In the genomic region with DNA sequence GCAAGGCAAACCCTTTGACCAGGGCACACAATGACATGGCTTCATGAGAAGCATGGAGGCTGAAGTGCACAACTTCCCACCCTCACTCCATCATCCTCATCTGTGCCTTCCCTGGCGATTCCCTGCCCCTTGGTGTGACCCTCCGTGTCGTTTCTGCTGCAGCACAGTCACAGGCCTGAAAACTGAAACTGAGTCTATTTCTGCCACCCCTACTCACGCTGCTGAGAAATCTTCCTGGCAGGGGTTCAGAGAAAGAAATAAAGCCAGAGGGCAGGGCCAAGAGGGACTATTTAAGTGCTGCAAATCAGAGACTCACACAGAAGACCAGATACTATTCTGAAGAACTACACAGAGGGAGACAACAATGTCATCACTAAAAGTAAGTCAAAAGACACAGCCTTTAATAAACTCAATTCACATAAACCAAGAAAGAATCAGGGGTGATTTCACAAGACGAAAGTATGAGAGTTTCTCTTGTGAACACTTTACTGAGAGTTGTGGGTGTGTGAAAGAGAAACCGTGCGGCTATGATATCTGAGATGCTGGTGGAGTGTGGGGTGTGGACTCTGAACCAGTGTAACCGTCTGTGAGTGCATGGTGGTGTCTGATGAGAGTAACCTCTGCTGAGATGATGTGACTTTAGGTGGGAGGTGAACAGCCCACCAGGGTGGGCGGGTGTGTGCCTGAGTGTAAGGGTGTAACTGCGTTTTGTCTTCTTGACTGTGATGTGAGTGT, we compare ENCODE assay signal across 10 cellular contexts. TPM values are rescaled to one million over a fixed set of nuclear protein-coding genes. Genes with fewer than 3 reads are reported as not detected.
DNase-seq lines count a peak whose midpoint lies in the region; ATAC-seq and TF ChIP-seq lines count a peak whose summit lies in the region.
"Had no signal": no experiment of that assay in that cellular context is flagged by ENCODE, and none has a peak within 500 bp of the region (broad histone marks: within the 10 kb centered on the region; RNA-seq: fewer than 3 reads in every experiment).

No MANE protein-coding gene starts in this region.

- H3K36me3 ChIP-seq in SK-N-SH (replicated peaks in 1 of 2; ENCODE audit: control insufficient read depth in 1 of 2, insufficient read depth in 2 of 2, low read length in 1 of 2): no peaks in the 10 kb centered on the region
- H3K36me3 ChIP-seq: cardiac muscle cell had no signal

- H3F3A ChIP-seq in SK-N-SH (replicated peaks; ENCODE audit: insufficient read depth): no peaks in the 10 kb centered on the region

- H3K36me3 Mint-ChIP-seq in activated naive CD8-positive, alpha-beta T cell treated with anti-CD3 and anti-CD28 coated beads, Interleukin-2, amount 10 ng/mL, durations not matched to agents 7 days and 5 days: peaks cover 2% of the 10 kb centered on the region

- peaks cover 38% of the 10 kb centered on the region for H3K4me1 Mint-ChIP-seq in activated naive CD8-positive, alpha-beta T cell treated with anti-CD3 and anti-CD28 coated beads, Interleukin-2, amount 10 ng/mL, durations not matched to agents 7 days and 5 days

- H3K9ac ChIP-seq in SK-N-SH: no peak overlapping the region

- H3K4me1 ChIP-seq in SK-N-SH (ENCODE audit: control insufficient read depth in 1 of 2, insufficient read depth in 2 of 2, low read depth in 1 of 2, low read length in 1 of 2): no peaks in the 10 kb centered on the region

- H3K27me3 Mint-ChIP-seq in activated naive CD8-positive, alpha-beta T cell treated with anti-CD3 and anti-CD28 coated beads, Interleukin-2, amount 10 ng/mL, durations not matched to agents 7 days and 5 days: peaks cover 4% of the 10 kb centered on the region

- H2AFZ ChIP-seq in SK-N-SH (ENCODE audit: low read depth): no peak overlapping the region

- no peaks in the 10 kb centered on the region for H3K9me2 ChIP-seq in SK-N-SH

- WGBS in SK-N-SH (ENCODE audit: low lambda C conversion rate): 19% methylated on average over 10 of the region's 10 CpGs

- no peak for ATAC-seq in SK-N-SH treated with all-trans-retinoic acid at 6 μM for 48 hours
- peak; percentile 54 for ATAC-seq in HG03378 (IDR thresholded peaks at IDR 0.05; ENCODE audit: unreplicated experiment)
- ATAC-seq in activated naive CD8-positive, alpha-beta T cell treated with anti-CD3 and anti-CD28 coated beads, Interleukin-2, amount 10 ng/mL, durations not matched to agents 7 days and 5 days (ENCODE audit: low read depth): no peak

- no peaks in the 10 kb centered on the region for H3K79me2 ChIP-seq in SK-N-SH (ENCODE audit: insufficient read depth)

- no peak overlapping the region for H3K4me3 ChIP-seq in SK-N-SH (ENCODE audit: low read depth in 2 of 2, low read length in 1 of 2)
- H3K4me3 ChIP-seq: cardiac muscle cell had no signal

- no peaks in the 10 kb centered on the region; the same call in 1 of the 2 replicates for H3K27me3 ChIP-seq in SK-N-SH (ENCODE audit: insufficient read depth)
- H3K27me3 ChIP-seq: cardiac muscle cell had no signal

- no peaks in the 10 kb centered on the region for H3K9me3 ChIP-seq in SK-N-SH

- TF ChIP-seq CTCF in SK-N-SH (IDR thresholded peaks at IDR 0.05): no peak

- CTCF ChIA-PET in SK-N-SH (lab: Yijun Ruan, JAX): no interaction called here

- H3K4me2 ChIP-seq in SK-N-SH: peak overlapping the region; percentile 30; the same call in 1 of the 2 replicates

- TF ChIP-seq EP300 in SK-N-SH (IDR thresholded peaks at IDR 0.05; ENCODE audit: borderline replicate concordance in 1 of 2, low read depth in 1 of 2, low read length in 1 of 2): no peak

- DNase-seq in SK-N-SH: no peak
- DNase-seq in activated naive CD8-positive, alpha-beta T cell treated with anti-CD3 and anti-CD28 coated beads, Interleukin-2, amount 10 ng/mL, durations not matched to agents 7 days and 5 days: no peak
- peak; percentile 68 for DNase-seq in stimulated activated CD8-positive, alpha-beta memory T cell treated with anti-CD3 and anti-CD28 coated beads, Interleukin-4, amount 100 ng/mL, for 48 hours
- no peak for DNase-seq in H4 (ENCODE audit: low spot score)
- DNase-seq in COR-L47 (lab: John Stamatoyannopoulos, UW): no peak
- no peak for DNase-seq in SHP77 treated with DMSO at 0.1 percent for 48 hours (lab: John Stamatoyannopoulos, UW)

- H3K27ac ChIP-seq in SK-N-SH (ENCODE audit: low read depth in 2 of 2, low read length in 1 of 2): no peak overlapping the region
- H3K27ac ChIP-seq: cardiac muscle cell had no signal

- POLR2A ChIA-PET in SK-N-SH (lab: Yijun Ruan, JAX): no interaction called here
- POLR2A ChIA-PET in activated naive CD8-positive, alpha-beta T cell treated with anti-CD3 and anti-CD28 coated beads, Interleukin-2, amount 10 ng/mL, durations not matched to agents 7 days and 5 days (lab: Charles Lee): no interaction called here

- H3K4me3 Mint-ChIP-seq in activated naive CD8-positive, alpha-beta T cell treated with anti-CD3 and anti-CD28 coated beads, Interleukin-2, amount 10 ng/mL, durations not matched to agents 7 days and 5 days: peak overlapping the region; percentile 73

- no peaks in the 10 kb centered on the region for H4K20me1 ChIP-seq in SK-N-SH (ENCODE audit: insufficient read depth)

- H3K9me3 Mint-ChIP-seq in activated naive CD8-positive, alpha-beta T cell treated with anti-CD3 and anti-CD28 coated beads, Interleukin-2, amount 10 ng/mL, durations not matched to agents 7 days and 5 days: no peaks in the 10 kb centered on the region

- peak overlapping the region; percentile 83 for H3K27ac Mint-ChIP-seq in activated naive CD8-positive, alpha-beta T cell treated with anti-CD3 and anti-CD28 coated beads, Interleukin-2, amount 10 ng/mL, durations not matched to agents 7 days and 5 days

- TF ChIP-seq RAD21 in SK-N-SH (IDR thresholded peaks at IDR 0.05; ENCODE audit: low read length): no peak

TF ChIP-seq in SK-N-SH, 30 proteins besides CTCF, POLR2A, EP300 and RAD21:
- no peak for TF ChIP-seq MXI1 (IDR thresholded peaks at IDR 0.05; ENCODE audit: low read depth, low read length)
- TF ChIP-seq YY1 (IDR thresholded peaks at IDR 0.05; ENCODE audit: low read depth): no peak
- TF ChIP-seq NRF1 (IDR thresholded peaks at IDR 0.05; ENCODE audit: low read depth, low read length): no peak
- no peak for TF ChIP-seq SIN3A (IDR thresholded peaks at IDR 0.05; ENCODE audit: borderline replicate concordance, low read depth, low read length)
- no peak for TF ChIP-seq TAF1 (IDR thresholded peaks at IDR 0.05; ENCODE audit: borderline replicate concordance, low read depth, low read length)
- TF ChIP-seq NFIC (IDR thresholded peaks at IDR 0.05; ENCODE audit: borderline replicate concordance): no peak
- TF ChIP-seq JUND (IDR thresholded peaks at IDR 0.05): no peak
- no peak for TF ChIP-seq RCOR1 (IDR thresholded peaks at IDR 0.05; ENCODE audit: low read length)
- TF ChIP-seq, protein P1, sequence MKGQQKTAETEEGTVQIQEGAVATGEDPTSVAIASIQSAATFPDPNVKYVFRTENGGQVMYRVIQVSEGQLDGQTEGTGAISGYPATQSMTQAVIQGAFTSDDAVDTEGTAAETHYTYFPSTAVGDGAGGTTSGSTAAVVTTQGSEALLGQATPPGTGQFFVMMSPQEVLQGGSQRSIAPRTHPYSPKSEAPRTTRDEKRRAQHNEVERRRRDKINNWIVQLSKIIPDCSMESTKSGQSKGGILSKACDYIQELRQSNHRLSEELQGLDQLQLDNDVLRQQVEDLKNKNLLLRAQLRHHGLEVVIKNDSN (IDR thresholded peaks at IDR 0.05; ENCODE audit: borderline replicate concordance, low read depth): no peak
- no peak for TF ChIP-seq RFX5 (IDR thresholded peaks at IDR 0.05; ENCODE audit: low read length)

TF ChIP-seq in SK-N-SH treated with all-trans-retinoic acid at 6 μM for 48 hours, 23 proteins besides CTCF, POLR2A, EP300 and RAD21 (continues in another document):
- TF ChIP-seq TOX (CRISPR knock-in tag; IDR thresholded peaks at IDR 0.05; ENCODE audit: borderline replicate concordance) (no peak), RARB (CRISPR knock-in tag; IDR thresholded peaks at IDR 0.05) (no peak)
- TF ChIP-seq, protein P2, sequence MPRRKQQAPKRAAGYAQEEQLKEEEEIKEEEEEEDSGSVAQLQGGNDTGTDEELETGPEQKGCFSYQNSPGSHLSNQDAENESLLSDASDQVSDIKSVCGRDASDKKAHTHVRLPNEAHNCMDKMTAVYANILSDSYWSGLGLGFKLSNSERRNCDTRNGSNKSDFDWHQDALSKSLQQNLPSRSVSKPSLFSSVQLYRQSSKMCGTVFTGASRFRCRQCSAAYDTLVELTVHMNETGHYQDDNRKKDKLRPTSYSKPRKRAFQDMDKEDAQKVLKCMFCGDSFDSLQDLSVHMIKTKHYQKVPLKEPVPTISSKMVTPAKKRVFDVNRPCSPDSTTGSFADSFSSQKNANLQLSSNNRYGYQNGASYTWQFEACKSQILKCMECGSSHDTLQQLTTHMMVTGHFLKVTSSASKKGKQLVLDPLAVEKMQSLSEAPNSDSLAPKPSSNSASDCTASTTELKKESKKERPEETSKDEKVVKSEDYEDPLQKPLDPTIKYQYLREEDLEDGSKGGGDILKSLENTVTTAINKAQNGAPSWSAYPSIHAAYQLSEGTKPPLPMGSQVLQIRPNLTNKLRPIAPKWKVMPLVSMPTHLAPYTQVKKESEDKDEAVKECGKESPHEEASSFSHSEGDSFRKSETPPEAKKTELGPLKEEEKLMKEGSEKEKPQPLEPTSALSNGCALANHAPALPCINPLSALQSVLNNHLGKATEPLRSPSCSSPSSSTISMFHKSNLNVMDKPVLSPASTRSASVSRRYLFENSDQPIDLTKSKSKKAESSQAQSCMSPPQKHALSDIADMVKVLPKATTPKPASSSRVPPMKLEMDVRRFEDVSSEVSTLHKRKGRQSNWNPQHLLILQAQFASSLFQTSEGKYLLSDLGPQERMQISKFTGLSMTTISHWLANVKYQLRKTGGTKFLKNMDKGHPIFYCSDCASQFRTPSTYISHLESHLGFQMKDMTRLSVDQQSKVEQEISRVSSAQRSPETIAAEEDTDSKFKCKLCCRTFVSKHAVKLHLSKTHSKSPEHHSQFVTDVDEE (CRISPR knock-in tag; IDR thresholded peaks at IDR 0.05): no peak

RNA-seq across cellular contexts. Expression of a gene that starts 23.5 kb away (rescaled TPM):
- not detected in 2 replicates for polyA plus RNA-seq in SK-N-SH (2012; rRNA removed)
- not detected in 2 replicates for polyA plus RNA-seq in SK-N-SH (2012; cell fraction: cytosol; rRNA removed)
- polyA plus RNA-seq in SK-N-SH (2012; cell fraction: nucleus; rRNA removed): not detected in 2 replicates
- not detected for total RNA-seq in activated naive CD8-positive, alpha-beta T cell treated with anti-CD3 and anti-CD28 coated beads, Interleukin-2, amount 10 ng/mL, durations not matched to agents 7 days and 5 days
- total RNA-seq in H4 (2014; rRNA removed; shearing (Covaris generic)): not detected in 2 replicates
- total RNA-seq: cardiac muscle cell, pulmonary artery endothelial cell had no signal
- polyA plus RNA-seq: cardiac muscle cell had no signal

RNA-seq across cellular contexts. Expression of a gene that starts 25.1 kb away (rescaled TPM):
- not detected in 2 replicates for polyA plus RNA-seq in SK-N-SH (2012; rRNA removed)
- polyA plus RNA-seq in SK-N-SH (2012; cell fraction: cytosol; rRNA removed): not detected in 2 replicates
- polyA plus RNA-seq in SK-N-SH (2012; cell fraction: nucleus; rRNA removed): not detected in 2 replicates
- total RNA-seq in activated naive CD8-positive, alpha-beta T cell treated with anti-CD3 and anti-CD28 coated beads, Interleukin-2, amount 10 ng/mL, durations not matched to agents 7 days and 5 days: not detected
- total RNA-seq in H4 (2014; rRNA removed; shearing (Covaris generic)): not detected in 2 replicates
- total RNA-seq: cardiac muscle cell, pulmonary artery endothelial cell had no signal
- polyA plus RNA-seq: cardiac muscle cell had no signal

RNA-seq across cellular contexts. Expression of a gene that starts 58.6 kb away (rescaled TPM):
- not detected in 2 replicates for polyA plus RNA-seq in SK-N-SH (2012; rRNA removed)
- polyA plus RNA-seq in SK-N-SH (2012; cell fraction: cytosol; rRNA removed): not detected in 2 replicates
- not detected in 2 replicates for polyA plus RNA-seq in SK-N-SH (2012; cell fraction: nucleus; rRNA removed)
- not detected for total RNA-seq in activated naive CD8-positive, alpha-beta T cell treated with anti-CD3 and anti-CD28 coated beads, Interleukin-2, amount 10 ng/mL, durations not matched to agents 7 days and 5 days
- total RNA-seq in H4 (2014; rRNA removed; shearing (Covaris generic)): 0.37 TPM in 1 of 2 replicates, not detected in the other
- total RNA-seq: cardiac muscle cell, pulmonary artery endothelial cell had no signal
- polyA plus RNA-seq: cardiac muscle cell had no signal
